ENCODE assay signal across 8 cellular contexts in genomic region chr15:38002883-38003477, GRCh38.
DNase-seq lines count a peak whose midpoint lies in the region; ATAC-seq and TF ChIP-seq lines count a peak whose summit lies in the region.

No MANE protein-coding gene starts in this region.

- peaks cover 12% of the 10 kb centered on the region for H3K9me3 Mint-ChIP-seq in endodermal cell

- H3K27me3 Mint-ChIP-seq in endodermal cell (ENCODE audit: insufficient read depth): peaks cover 13% of the 10 kb centered on the region

- no peak overlapping the region for H3K27ac Mint-ChIP-seq in endodermal cell

- H3K4me1 Mint-ChIP-seq in endodermal cell: peaks cover 5% of the 10 kb centered on the region

- peaks cover 16% of the 10 kb centered on the region for H3K9me3 ChIP-seq in endodermal cell (ENCODE audit: control insufficient read depth, low read length)

- no peak for ATAC-seq in GM19452 (IDR thresholded peaks at IDR 0.05; ENCODE audit: unreplicated experiment)

- no peak overlapping the region for H3K9ac ChIP-seq in endodermal cell (ENCODE audit: extremely low read depth, low read length, poor library complexity, severe bottlenecking)

- no peaks in the 10 kb centered on the region for H3K36me3 ChIP-seq in endodermal cell (ENCODE audit: control insufficient read depth, insufficient read depth, low read length)

- no peaks in the 10 kb centered on the region for H3K27me3 ChIP-seq in endodermal cell (ENCODE audit: control insufficient read depth, insufficient read depth, low read length, poor library complexity, severe bottlenecking)

- H3K27ac ChIP-seq in endodermal cell (ENCODE audit: low read depth, low read length): no peak overlapping the region

- no peaks in the 10 kb centered on the region for H3K36me3 Mint-ChIP-seq in endodermal cell (ENCODE audit: low read depth)

- WGBS in endodermal cell (ENCODE audit: insufficient coverage in 1 of 2, insufficient read length in 1 of 2), 2 experiments: 80 to 85% methylated on average over 2 of the region's 2 CpGs

- H3K4me1 ChIP-seq in endodermal cell (ENCODE audit: control insufficient read depth, insufficient read depth, low read length): no peaks in the 10 kb centered on the region

- DNase-seq in DMS153 (lab: John Stamatoyannopoulos, UW): peak; percentile 3
- DNase-seq in DMS153 treated with DMSO at 0.1 percent for 48 hours (lab: John Stamatoyannopoulos, UW; ENCODE audit: unreplicated experiment): no peak
- peak; percentile 65 for DNase-seq in HFF-Myc (ENCODE audit: extremely low read depth, low read depth)
- peak; percentile 62 for DNase-seq in RKO (ENCODE audit: low spot score)
- DNase-seq in endodermal cell: peak; percentile 89
- peak; percentile 61 for DNase-seq in midbrain (lab: John Stamatoyannopoulos, UW)
- DNase-seq in activated gamma-delta T cell treated with Interleukin-2 at 50 U/mL for 16 hours: no peak

- H3K4me3 ChIP-seq in HFF-Myc (replicated peaks; ENCODE audit: low read depth, low read length) (no peak overlapping the region), endodermal cell (ENCODE audit: low read length) (no peak overlapping the region)

- peak; percentile 79 for TF ChIP-seq CTCF in HFF-Myc (IDR thresholded peaks at IDR 0.05; ENCODE audit: low read depth, low read length, missing control alignments)
- TF ChIP-seq CTCF in endodermal cell (conservative IDR thresholded peaks at IDR 0.05): peak; percentile 92

- no peak overlapping the region for H3K4me3 Mint-ChIP-seq in endodermal cell

Comparison
In these comparisons a context has a peak if more than half of its experiments do, and no peak if none do; other contexts are left out.
1. DNase-seq: peak in DMS153 (single experiment), HFF-Myc (single experiment), RKO (single experiment), endodermal cell (single experiment) and midbrain (single experiment); none in DMS153 treated with DMSO at 0.1 percent for 48 hours (single experiment) and activated gamma-delta T cell treated with Interleukin-2 at 50 U/mL for 16 hours (single experiment).